ENCODE assay signal across 1 cellular context in the genomic region with DNA sequence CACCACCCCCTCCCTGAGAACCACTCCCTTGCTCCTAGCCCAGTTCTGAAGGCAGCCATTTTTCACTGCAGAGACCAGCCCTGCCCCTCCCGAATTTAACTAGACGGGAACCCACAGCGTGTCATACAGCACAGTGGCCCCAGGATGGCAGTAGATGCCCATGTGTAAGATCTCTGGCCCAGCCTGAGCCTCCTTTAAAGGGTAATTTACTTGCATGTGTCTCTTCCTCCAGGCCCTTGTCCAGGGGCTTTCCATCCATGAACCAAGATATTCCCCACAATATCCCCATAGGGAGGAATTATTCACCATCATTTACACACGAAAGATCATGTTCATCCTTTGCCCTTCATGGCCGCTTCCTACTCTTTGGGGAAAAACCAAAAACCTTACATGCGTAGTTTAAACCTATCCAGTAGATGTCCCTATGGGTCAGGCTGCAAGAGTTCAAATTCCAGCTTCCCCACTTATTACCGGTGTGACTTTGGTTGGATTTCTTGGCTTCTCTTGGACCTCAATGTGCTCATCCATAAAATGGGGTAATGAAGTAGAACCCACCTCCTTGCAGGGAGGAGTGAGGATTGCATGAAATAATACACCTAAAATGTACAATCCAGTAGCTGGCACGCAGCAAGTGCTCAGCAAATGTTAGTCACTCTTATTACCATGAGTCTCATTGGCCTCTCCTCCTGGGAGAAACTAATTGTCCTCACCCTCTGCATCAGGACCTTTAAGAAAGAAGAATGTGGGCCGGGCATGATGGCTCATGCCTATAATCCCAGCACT.
A peak's percentile ranks its signal among the peaks of the same experiment; 100 is the strongest.
TF ChIP-seq lines count a peak whose summit lies in the region.

No MANE protein-coding gene starts in this region.

TF ChIP-seq in K562, 482 proteins besides CTCF, POLR2A, EP300 and RAD21 (continued from another document and continues in another):
- TF ChIP-seq, protein P1, sequence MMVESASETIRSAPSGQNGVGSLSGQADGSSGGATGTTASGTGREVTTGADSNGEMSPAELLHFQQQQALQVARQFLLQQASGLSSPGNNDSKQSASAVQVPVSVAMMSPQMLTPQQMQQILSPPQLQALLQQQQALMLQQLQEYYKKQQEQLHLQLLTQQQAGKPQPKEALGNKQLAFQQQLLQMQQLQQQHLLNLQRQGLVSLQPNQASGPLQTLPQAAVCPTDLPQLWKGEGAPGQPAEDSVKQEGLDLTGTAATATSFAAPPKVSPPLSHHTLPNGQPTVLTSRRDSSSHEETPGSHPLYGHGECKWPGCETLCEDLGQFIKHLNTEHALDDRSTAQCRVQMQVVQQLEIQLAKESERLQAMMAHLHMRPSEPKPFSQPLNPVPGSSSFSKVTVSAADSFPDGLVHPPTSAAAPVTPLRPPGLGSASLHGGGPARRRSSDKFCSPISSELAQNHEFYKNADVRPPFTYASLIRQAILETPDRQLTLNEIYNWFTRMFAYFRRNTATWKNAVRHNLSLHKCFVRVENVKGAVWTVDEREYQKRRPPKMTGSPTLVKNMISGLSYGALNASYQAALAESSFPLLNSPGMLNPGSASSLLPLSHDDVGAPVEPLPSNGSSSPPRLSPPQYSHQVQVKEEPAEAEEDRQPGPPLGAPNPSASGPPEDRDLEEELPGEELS (CRISPR knock-in tag; IDR thresholded peaks at IDR 0.05; ENCODE audit: borderline replicate concordance): no peak
- TF ChIP-seq HMG20A (CRISPR knock-in tag; conservative IDR thresholded peaks at IDR 0.05): no peak
- TF ChIP-seq RNF2 (IDR thresholded peaks at IDR 0.05): no peak
- no peak for TF ChIP-seq KAT2B (IDR thresholded peaks at IDR 0.05; ENCODE audit: low read depth, low read length)
- no peak for TF ChIP-seq DMBX1 (CRISPR knock-in tag; IDR thresholded peaks at IDR 0.05; ENCODE audit: borderline replicate concordance)
- peak; percentile 86 for TF ChIP-seq CREM (IDR thresholded peaks at IDR 0.05; ENCODE audit: low read depth)
- TF ChIP-seq ZBTB40 (IDR thresholded peaks at IDR 0.05): no peak
- TF ChIP-seq ZBTB40 (CRISPR knock-in tag; IDR thresholded peaks at IDR 0.05): no peak
- TF ChIP-seq, protein P2, sequence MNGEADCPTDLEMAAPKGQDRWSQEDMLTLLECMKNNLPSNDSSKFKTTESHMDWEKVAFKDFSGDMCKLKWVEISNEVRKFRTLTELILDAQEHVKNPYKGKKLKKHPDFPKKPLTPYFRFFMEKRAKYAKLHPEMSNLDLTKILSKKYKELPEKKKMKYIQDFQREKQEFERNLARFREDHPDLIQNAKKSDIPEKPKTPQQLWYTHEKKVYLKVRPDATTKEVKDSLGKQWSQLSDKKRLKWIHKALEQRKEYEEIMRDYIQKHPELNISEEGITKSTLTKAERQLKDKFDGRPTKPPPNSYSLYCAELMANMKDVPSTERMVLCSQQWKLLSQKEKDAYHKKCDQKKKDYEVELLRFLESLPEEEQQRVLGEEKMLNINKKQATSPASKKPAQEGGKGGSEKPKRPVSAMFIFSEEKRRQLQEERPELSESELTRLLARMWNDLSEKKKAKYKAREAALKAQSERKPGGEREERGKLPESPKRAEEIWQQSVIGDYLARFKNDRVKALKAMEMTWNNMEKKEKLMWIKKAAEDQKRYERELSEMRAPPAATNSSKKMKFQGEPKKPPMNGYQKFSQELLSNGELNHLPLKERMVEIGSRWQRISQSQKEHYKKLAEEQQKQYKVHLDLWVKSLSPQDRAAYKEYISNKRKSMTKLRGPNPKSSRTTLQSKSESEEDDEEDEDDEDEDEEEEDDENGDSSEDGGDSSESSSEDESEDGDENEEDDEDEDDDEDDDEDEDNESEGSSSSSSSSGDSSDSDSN (IDR thresholded peaks at IDR 0.05; ENCODE audit: borderline replicate concordance in 1 of 2, low read depth in 2 of 2, low read length in 2 of 2): no peak
- no peak for TF ChIP-seq ZNF133 (CRISPR knock-in tag; IDR thresholded peaks at IDR 0.05)
- 0 out of 2 replicates have a peak, but pooled peaks have one; percentile 28 for TF ChIP-seq PTBP1 (IDR thresholded peaks at IDR 0.05; ENCODE audit: low read depth, low read length)
- TF ChIP-seq ZBTB5 (IDR thresholded peaks at IDR 0.05): no peak
- TF ChIP-seq ZNF212 (CRISPR knock-in tag; IDR thresholded peaks at IDR 0.05): no peak
- TF ChIP-seq ZNF165 (CRISPR knock-in tag; IDR thresholded peaks at IDR 0.05; ENCODE audit: borderline replicate concordance): 0 out of 2 replicates have a peak, but pooled peaks have one; percentile 10
- no peak for TF ChIP-seq YBX1 (IDR thresholded peaks at IDR 0.05)
- 0 out of 2 replicates have a peak, but pooled peaks have one; percentile 42 for TF ChIP-seq ARID4B (CRISPR knock-in tag; IDR thresholded peaks at IDR 0.05)
- peak; percentile 91 for TF ChIP-seq BCOR (IDR thresholded peaks at IDR 0.05)
- TF ChIP-seq, protein P3, sequence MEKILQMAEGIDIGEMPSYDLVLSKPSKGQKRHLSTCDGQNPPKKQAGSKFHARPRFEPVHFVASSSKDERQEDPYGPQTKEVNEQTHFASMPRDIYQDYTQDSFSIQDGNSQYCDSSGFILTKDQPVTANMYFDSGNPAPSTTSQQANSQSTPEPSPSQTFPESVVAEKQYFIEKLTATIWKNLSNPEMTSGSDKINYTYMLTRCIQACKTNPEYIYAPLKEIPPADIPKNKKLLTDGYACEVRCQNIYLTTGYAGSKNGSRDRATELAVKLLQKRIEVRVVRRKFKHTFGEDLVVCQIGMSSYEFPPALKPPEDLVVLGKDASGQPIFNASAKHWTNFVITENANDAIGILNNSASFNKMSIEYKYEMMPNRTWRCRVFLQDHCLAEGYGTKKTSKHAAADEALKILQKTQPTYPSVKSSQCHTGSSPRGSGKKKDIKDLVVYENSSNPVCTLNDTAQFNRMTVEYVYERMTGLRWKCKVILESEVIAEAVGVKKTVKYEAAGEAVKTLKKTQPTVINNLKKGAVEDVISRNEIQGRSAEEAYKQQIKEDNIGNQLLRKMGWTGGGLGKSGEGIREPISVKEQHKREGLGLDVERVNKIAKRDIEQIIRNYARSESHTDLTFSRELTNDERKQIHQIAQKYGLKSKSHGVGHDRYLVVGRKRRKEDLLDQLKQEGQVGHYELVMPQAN (IDR thresholded peaks at IDR 0.05; ENCODE audit: borderline replicate concordance): peak; percentile 18; the same call in 1 of the 2 replicates
- no peak for TF ChIP-seq SAP30 (IDR thresholded peaks at IDR 0.05; ENCODE audit: borderline replicate concordance, insufficient read depth, low read depth, low read length, poor library complexity, severe bottlenecking)
- no peak for TF ChIP-seq RBM22 (IDR thresholded peaks at IDR 0.05; ENCODE audit: low read depth, low read length, poor library complexity, severe bottlenecking)
- peak; percentile 93 for TF ChIP-seq ADNP (tag; IDR thresholded peaks at IDR 0.05)
- TF ChIP-seq ZNF347 (CRISPR knock-in tag; IDR thresholded peaks at IDR 0.05; ENCODE audit: low read depth): no peak
- no peak for TF ChIP-seq NFRKB (IDR thresholded peaks at IDR 0.05; ENCODE audit: low read depth)
- TF ChIP-seq TEAD2 (tag; IDR thresholded peaks at IDR 0.05): no peak
- 0 out of 2 replicates have a peak, but pooled peaks have one; percentile 20 for TF ChIP-seq GABPB1 (CRISPR knock-in tag; IDR thresholded peaks at IDR 0.05)
- TF ChIP-seq TRIM28 (IDR thresholded peaks at IDR 0.05): no peak
- TF ChIP-seq HDAC8 (tag; IDR thresholded peaks at IDR 0.05): no peak
- TF ChIP-seq KDM1A (IDR thresholded peaks at IDR 0.05): peak; percentile 54 to 83; a peak in 2 of 4 replicates
- TF ChIP-seq SREBF2 (CRISPR knock-in tag; IDR thresholded peaks at IDR 0.05): no peak
